Comparison of ENCODE assay signal across 8 cellular contexts in genomic region chr9:83980395-83981125, GRCh38. TPM values are rescaled to one million over a fixed set of nuclear protein-coding genes. Genes with fewer than 3 reads are reported as not detected.
DNase-seq lines count a peak whose midpoint lies in the region; ATAC-seq and TF ChIP-seq lines count a peak whose summit lies in the region.

Gene RMI1, plus strand, starts transcription at chr9:83980805. Its CDS starts 20,182 bp downstream, at chr9:84000987.

- H3K4me3 Mint-ChIP-seq in dendritic cell treated with granulocyte-macrophage colony-stimulating factor and Interleukin-4, amounts not matched to agents 40 ng/mL and 50 ng/mL, for 4 days, result peak within 1 kb of the TSS; percentile 97

- peak in 1 of 2 donors; percentile 12 for TF ChIP-seq CTCF in left lung (IDR thresholded peaks at IDR 0.05)

- H3K4me1 ChIP-seq in left lung, result peaks cover 4 to 44% of the 10 kb centered on the region in 2 donors

- intact Hi-C loops in dendritic cell treated with granulocyte-macrophage colony-stimulating factor and Interleukin-4, amounts not matched to agents 40 ng/mL and 50 ng/mL, for 4 days (cut with micrococcal nuclease), result loop anchor here (1.0 to 5.0 kb wide), 3 partner anchors 24 to 1962 kb away; partner anchors contain the start of genes KIF27 and NAA35
- intact Hi-C loops in left lung (cut with DNase I), result no loop called here

- H3K27ac ChIP-seq in left lung, result peak within 1 kb of the TSS; percentile 98 to 99

- no peaks in the 10 kb centered on the region for H3K27me3 ChIP-seq in left lung

- H3K27me3 Mint-ChIP-seq in dendritic cell treated with granulocyte-macrophage colony-stimulating factor and Interleukin-4, amounts not matched to agents 40 ng/mL and 50 ng/mL, for 4 days, result no peaks in the 10 kb centered on the region

- peaks cover 0 to 25% of the 10 kb centered on the region in 2 donors for H3K36me3 ChIP-seq in left lung

- peaks cover 69% of the 10 kb centered on the region for H3K36me3 Mint-ChIP-seq in dendritic cell treated with granulocyte-macrophage colony-stimulating factor and Interleukin-4, amounts not matched to agents 40 ng/mL and 50 ng/mL, for 4 days (ENCODE audit: low read depth)

- H3K4me1 Mint-ChIP-seq in dendritic cell treated with granulocyte-macrophage colony-stimulating factor and Interleukin-4, amounts not matched to agents 40 ng/mL and 50 ng/mL, for 4 days (ENCODE audit: low read depth), result peaks cover 37% of the 10 kb centered on the region

- H3K27ac Mint-ChIP-seq in dendritic cell treated with granulocyte-macrophage colony-stimulating factor and Interleukin-4, amounts not matched to agents 40 ng/mL and 50 ng/mL, for 4 days, result peak within 1 kb of the TSS; percentile 99

- peak; percentile 71 for ATAC-seq in GM19328 (IDR thresholded peaks at IDR 0.05; ENCODE audit: unreplicated experiment)
- peak; percentile 60 for ATAC-seq in HG03520 (IDR thresholded peaks at IDR 0.05; ENCODE audit: unreplicated experiment)
- ATAC-seq in left lung, result peak; percentile 92

- H3K4me3 ChIP-seq in left lung, result peak within 1 kb of the TSS; percentile 86 to 92

- no peaks in the 10 kb centered on the region for H3K9me3 ChIP-seq in left lung

- DNase-seq in C1 segment of cervical spinal cord (lab: John Stamatoyannopoulos, UW), result peak; percentile 95 to 100 (median 99)
- DNase-seq in NCI-H69 (lab: John Stamatoyannopoulos, UW), result peak; percentile 100
- DNase-seq in activated CD4-positive, alpha-beta T cell treated with anti-CD3 and anti-CD28 coated beads, Interleukin-2, amount 50 U/mL, for 1 hour, result peak; percentile 100
- peak; percentile 99 to 100 for DNase-seq in left lung
- DNase-seq in stimulated activated CD4-positive, alpha-beta T cell treated with anti-CD3 and anti-CD28 coated beads, Interleukin-2, amount 100 ng/mL, for 48 hours, result peak; percentile 99 to 100

- no peaks in the 10 kb centered on the region for H3K9me3 Mint-ChIP-seq in dendritic cell treated with granulocyte-macrophage colony-stimulating factor and Interleukin-4, amounts not matched to agents 40 ng/mL and 50 ng/mL, for 4 days

RNA-seq across cellular contexts. Expression of gene RMI1, which starts in this region (rescaled TPM):
- total RNA-seq in left lung, result 10 to 100 TPM in 1 of 2 donors, 1 to 10 TPM in 1; 5.9 to 12.1 TPM

Comparison
In these comparisons a context has a peak if more than half of its experiments do, and no peak if none do; other contexts are left out.
1. Peak in every context shown above with its lines: DNase-seq, ATAC-seq, H3K4me3 ChIP-seq and H3K27ac ChIP-seq.